25 cellular contexts compared by ENCODE assay signal in the genomic region with DNA sequence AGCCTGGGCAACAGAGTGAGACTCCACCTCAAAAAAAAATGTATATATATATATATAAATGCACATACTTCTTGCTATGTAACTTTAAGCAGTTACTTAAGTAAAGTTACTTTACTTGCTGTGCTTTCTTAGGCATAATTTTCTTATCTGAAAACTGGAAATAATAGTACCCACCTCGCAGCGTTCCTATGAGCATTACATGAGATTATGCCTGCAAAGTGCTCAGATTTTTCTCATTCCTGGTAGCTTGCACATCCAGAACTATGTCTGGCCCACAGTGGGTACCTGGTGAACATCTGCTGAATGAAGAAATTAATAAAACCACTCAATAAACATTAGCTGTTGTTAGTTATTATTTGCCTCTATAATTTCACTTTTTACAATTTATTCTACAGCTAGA. TPM values are rescaled to one million over a fixed set of nuclear protein-coding genes. Genes with fewer than 3 reads are reported as not detected.
"Had no signal": no experiment of that assay in that cellular context is flagged by ENCODE, and none has a peak within 500 bp of the region (broad histone marks: within the 10 kb centered on the region; RNA-seq: fewer than 3 reads in every experiment).

No MANE protein-coding gene starts in this region.

- H3K36me3 ChIP-seq: colonic mucosa, esophagus muscularis mucosa, esophagus squamous epithelium, gastrocnemius medialis, gastroesophageal sphincter, heart left ventricle, heart right ventricle had no signal

- H3K9me3 ChIP-seq: colonic mucosa, esophagus squamous epithelium, gastrocnemius medialis, gastroesophageal sphincter, heart left ventricle had no signal

- H3K27ac ChIP-seq: colonic mucosa, dorsolateral prefrontal cortex, epithelial cell of prostate, esophagus muscularis mucosa, esophagus squamous epithelium, foreskin keratinocyte, gastrocnemius medialis, gastroesophageal sphincter, heart left ventricle, heart right ventricle had no signal

- H3K4me1 ChIP-seq: colonic mucosa, foreskin keratinocyte had no signal

- H3K4me3 ChIP-seq: colonic mucosa, dorsolateral prefrontal cortex, esophagus muscularis mucosa, esophagus squamous epithelium, gastrocnemius medialis, gastroesophageal sphincter, heart left ventricle, heart right ventricle had no signal

- DNase-seq: colonic mucosa; cortex of kidney; dermis blood vessel endothelial cell; dorsolateral prefrontal cortex; effector CD4-positive, alpha-beta T cell; effector CD8-positive, alpha-beta T cell; effector memory CD4-positive, alpha-beta T cell; effector memory CD8-positive, alpha-beta T cell; endodermal cell; erythroblast; esophagus squamous epithelium; foreskin fibroblast; foreskin keratinocyte; foreskin melanocyte; gastrocnemius medialis; glutamatergic neuron; heart left ventricle; heart right ventricle had no signal

- ATAC-seq: effector memory CD8-positive, alpha-beta T cell; esophagus mucosa; foreskin keratinocyte; gastrocnemius medialis; gastroesophageal sphincter; heart left ventricle; heart right ventricle had no signal

RNA-seq across cellular contexts. Expression of a gene that starts 59.9 kb away (rescaled TPM):
- polyA plus RNA-seq: endothelial cell of umbilical vein, esophagus, fibroblast of lung, foreskin keratinocyte, heart left ventricle had no signal
